Comparison of ENCODE assay signal across 9 cellular contexts in the genomic region with DNA sequence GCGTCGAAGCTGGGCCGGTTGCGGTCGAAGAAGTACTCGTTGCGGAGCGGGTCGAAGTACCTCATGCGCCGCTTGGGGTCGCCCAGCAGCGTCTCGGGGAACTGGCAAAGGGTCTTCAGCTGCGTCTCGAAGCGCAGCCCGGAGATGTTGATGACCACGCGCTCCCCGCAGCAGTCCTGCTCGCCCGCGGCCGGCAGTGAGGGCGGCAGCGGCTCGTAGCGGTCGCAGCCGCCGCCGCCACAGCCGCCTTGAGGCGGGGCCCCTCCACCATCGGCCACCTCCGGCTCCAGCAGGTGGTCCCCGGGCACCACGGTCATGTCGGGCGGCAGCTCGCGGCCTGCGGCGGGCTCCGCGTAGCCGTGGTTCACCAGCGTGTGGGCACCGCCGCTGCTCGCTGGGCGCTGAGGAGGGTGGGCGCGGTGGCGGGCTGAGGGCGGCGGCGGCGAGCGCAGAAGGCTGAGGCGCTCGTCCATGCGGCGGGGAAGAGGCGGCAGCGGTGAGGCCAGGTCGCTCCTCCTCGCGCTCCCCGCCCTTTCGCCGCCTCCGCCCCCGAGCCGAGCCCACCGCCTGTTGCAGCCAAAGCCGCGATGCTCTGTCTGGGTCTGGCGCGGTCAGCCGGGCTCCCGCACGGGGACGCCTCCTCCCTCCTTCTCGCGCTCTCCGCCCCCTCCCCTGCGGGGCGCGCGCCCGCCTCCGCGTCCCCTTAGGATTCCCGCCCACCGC. TPM values are rescaled to one million over a fixed set of nuclear protein-coding genes. Genes with fewer than 3 reads are reported as not detected.
DNase-seq lines count a peak whose midpoint lies in the region; ATAC-seq and TF ChIP-seq lines count a peak whose summit lies in the region.
"Had no signal": no experiment of that assay in that cellular context is flagged by ENCODE, and none has a peak within 500 bp of the region (broad histone marks: within the 10 kb centered on the region; RNA-seq: fewer than 3 reads in every experiment).

Gene KCNA3, minus strand, starts transcription at position 604 of the 723 bp plus-strand sequence. Its CDS starts 131 bp downstream, at position 473.

- H3K4me3 Mint-ChIP-seq in CD8-positive, alpha-beta T cell: peak within 1 kb of the TSS; percentile 100

- peaks cover 40% of the 10 kb centered on the region for H3K36me3 Mint-ChIP-seq in CD8-positive, alpha-beta T cell

- peaks cover 40% of the 10 kb centered on the region for H3K4me1 Mint-ChIP-seq in CD8-positive, alpha-beta T cell (ENCODE audit: low read depth)

- H3K9me3 ChIP-seq in CD8-positive, alpha-beta T cell (ENCODE audit: low read length): no peaks in the 10 kb centered on the region
- peaks cover 6% of the 10 kb centered on the region for H3K9me3 ChIP-seq in adipocyte (ENCODE audit: control insufficient read depth, low read length)
- H3K9me3 ChIP-seq: neutrophil had no signal

- no peaks in the 10 kb centered on the region for H3K27me3 ChIP-seq in CD8-positive, alpha-beta T cell (ENCODE audit: insufficient read depth, low read length)
- H3K27me3 ChIP-seq in adipocyte (replicated peaks; ENCODE audit: control insufficient read depth, insufficient read depth, low read length) (peaks cover 28% of the 10 kb centered on the region), layer of hippocampus (ENCODE audit: control insufficient read depth, insufficient read depth, low read length) (peaks cover 18% of the 10 kb centered on the region)

- TF ChIP-seq CTCF in CD8-positive, alpha-beta T cell (IDR thresholded peaks at IDR 0.05): peak; percentile 28

- H3K36me3 ChIP-seq in CD8-positive, alpha-beta T cell (ENCODE audit: insufficient read depth, low read length): no peaks in the 10 kb centered on the region
- no peaks in the 10 kb centered on the region for H3K36me3 ChIP-seq in adipocyte (ENCODE audit: control insufficient read depth, insufficient read depth, low read length, severe bottlenecking)
- H3K36me3 ChIP-seq: neutrophil had no signal

- H3K27ac ChIP-seq in CD8-positive, alpha-beta T cell (ENCODE audit: low read depth, low read length): peak within 1 kb of the TSS; percentile 93
- peak within 1 kb of the TSS; percentile 38 for H3K27ac ChIP-seq in layer of hippocampus (ENCODE audit: low read depth, low read length)
- H3K27ac ChIP-seq: neutrophil had no signal

- DNase-seq in CD8-positive, alpha-beta T cell: peak; percentile 52 to 81 (median 72)
- DNase-seq in adipocyte (ENCODE audit: low read depth) (no peak), cortex of kidney (lab: John Stamatoyannopoulos, UW) (no peak)
- peak; percentile 44 to 50 for DNase-seq in stimulated activated CD4-positive, alpha-beta T cell treated with anti-CD3 and anti-CD28 coated beads, Interleukin-2, amount 100 ng/mL, for 48 hours

- intact Hi-C loops in CD8-positive, alpha-beta T cell (cut with DNase I, micrococcal nuclease): loop anchor here (1.0 to 10.0 kb wide), 19 partner anchors 12 to 1930 kb away; partner anchors contain the start of genes DDX20 (in 2 of the 2), LRIF1 (in 2 of the 2), ATP5PB (in 1 of the 2) and CD53 (in 1 of the 2)

- peaks cover 22% of the 10 kb centered on the region for H3K4me1 ChIP-seq in CD8-positive, alpha-beta T cell (ENCODE audit: insufficient read depth, low read length)
- no peaks in the 10 kb centered on the region for H3K4me1 ChIP-seq in adipocyte (ENCODE audit: control insufficient read depth, insufficient read depth, low read length)

- H3K4me3 ChIP-seq in CD8-positive, alpha-beta T cell (ENCODE audit: low read depth, low read length): peak within 1 kb of the TSS; percentile 75
- H3K4me3 ChIP-seq in adipocyte (ENCODE audit: low read length): peak within 1 kb of the TSS; percentile 66

- H3K9ac ChIP-seq in adipocyte (ENCODE audit: low read length): no peak within 1 kb of the TSS

- POLR2A ChIA-PET in CD8-positive, alpha-beta T cell (lab: Charles Lee): interaction anchor here (0.6 to 3.6 kb wide), 17 partner anchors 9 to 336 kb away, joined by 3 to 50 read pairs (median 5); partner anchors contain the start of gene LRIF1

- ATAC-seq in CD8-positive, alpha-beta T cell: peak; percentile 42
- peak; percentile 55 for ATAC-seq in HG02642 (IDR thresholded peaks at IDR 0.05; ENCODE audit: poor library complexity, unreplicated experiment)
- peak; percentile 58 for ATAC-seq in SK-N-SH treated with all-trans-retinoic acid at 6 μM for 48 hours
- no peak for ATAC-seq in GM19463 (IDR thresholded peaks at IDR 0.05; ENCODE audit: unreplicated experiment)

- H3K9me3 Mint-ChIP-seq in CD8-positive, alpha-beta T cell: no peaks in the 10 kb centered on the region

- peak within 1 kb of the TSS; percentile 99 for H3K27ac Mint-ChIP-seq in CD8-positive, alpha-beta T cell

- CTCF ChIA-PET in CD8-positive, alpha-beta T cell (lab: Charles Lee): interaction anchor here (0.8 to 7.2 kb wide), 14 partner anchors 11 to 113 kb away, joined by 3 to 58 read pairs (median 6); partner anchors contain the start of gene KCNA2

- no peaks in the 10 kb centered on the region for H3K27me3 Mint-ChIP-seq in CD8-positive, alpha-beta T cell (ENCODE audit: low read depth)

TF ChIP-seq in SK-N-SH treated with all-trans-retinoic acid at 6 μM for 48 hours, 23 proteins besides CTCF, POLR2A, EP300 and RAD21:
- TF ChIP-seq ARNTL (CRISPR knock-in tag; IDR thresholded peaks at IDR 0.05; ENCODE audit: borderline replicate concordance, low read depth) (no peak), POU6F1 (CRISPR knock-in tag; IDR thresholded peaks at IDR 0.05; ENCODE audit: borderline replicate concordance, low read depth) (no peak), PPARA (CRISPR knock-in tag; IDR thresholded peaks at IDR 0.05; ENCODE audit: borderline replicate concordance) (no peak), CREB5 (CRISPR knock-in tag; IDR thresholded peaks at IDR 0.05; ENCODE audit: low read depth) (no peak), BACH2 (CRISPR knock-in tag; IDR thresholded peaks at IDR 0.05; ENCODE audit: borderline replicate concordance) (no peak), ESRRG (CRISPR knock-in tag; IDR thresholded peaks at IDR 0.05) (no peak), PATZ1 (CRISPR knock-in tag; IDR thresholded peaks at IDR 0.05; ENCODE audit: borderline replicate concordance) (no peak), ZFP30 (CRISPR knock-in tag; IDR thresholded peaks at IDR 0.05) (no peak), RARB (CRISPR knock-in tag; IDR thresholded peaks at IDR 0.05) (no peak), TOX (CRISPR knock-in tag; IDR thresholded peaks at IDR 0.05; ENCODE audit: borderline replicate concordance) (no peak), GLIS3 (CRISPR knock-in tag; IDR thresholded peaks at IDR 0.05) (no peak), OSR1 (CRISPR knock-in tag; IDR thresholded peaks at IDR 0.05) (no peak), ZFP3 (CRISPR knock-in tag; IDR thresholded peaks at IDR 0.05) (no peak)

RNA-seq across cellular contexts. Expression of gene KCNA3, which starts in this region (rescaled TPM):
- 10 to 100 TPM; 83.6 to 85.1 TPM for total RNA-seq in CD8-positive, alpha-beta T cell

Comparison
In these comparisons a context has a peak if more than half of its experiments do, and no peak if none do; other contexts are left out.
1. DNase-seq: peak in CD8-positive, alpha-beta T cell (7 of 7) and stimulated activated CD4-positive, alpha-beta T cell treated with anti-CD3 and anti-CD28 coated beads, Interleukin-2, amount 100 ng/mL, for 48 hours (2 of 2); none in adipocyte (single experiment) and cortex of kidney (single experiment).